ENCODE assay signal across 5 cellular contexts in genomic region chr9:71850996-71851395, GRCh38.
"Had no signal": no experiment of that assay in that cellular context is flagged by ENCODE, and none has a peak within 500 bp of the region (broad histone marks: within the 10 kb centered on the region; RNA-seq: fewer than 3 reads in every experiment).

No MANE protein-coding gene starts in this region.

- DNase-seq: IMR-90, KBM-7, KG1 had no signal

- H3K27ac ChIP-seq: HL-60 had no signal

- H3K4me3 ChIP-seq: K562 had no signal
